ENCODE assay signal across 1 cellular context in genomic region chr22:26636296-26636695, GRCh38.
A peak's percentile ranks its signal among the peaks of the same experiment; 100 is the strongest.
TF ChIP-seq lines count a peak whose summit lies in the region.

No MANE protein-coding gene starts in this region.

TF ChIP-seq in K562, 482 proteins besides CTCF, POLR2A, EP300 and RAD21:
- TF ChIP-seq GATAD2A (IDR thresholded peaks at IDR 0.05) (no peak), FOXA3 (CRISPR knock-in tag; conservative IDR thresholded peaks at IDR 0.05 in 1 of 2, IDR thresholded peaks at IDR 0.05 in 1 of 2) (no peak), MLX (CRISPR knock-in tag; conservative IDR thresholded peaks at IDR 0.05) (no peak), ZNF239 (CRISPR knock-in tag; IDR thresholded peaks at IDR 0.05) (peak; percentile 95), HNRNPLL (IDR thresholded peaks at IDR 0.05; ENCODE audit: low read depth, low read length, poor library complexity, severe bottlenecking) (no peak), SMC3 (conservative IDR thresholded peaks at IDR 0.05; ENCODE audit: insufficient read depth, low read depth, low read length) (no peak), RBM25 (IDR thresholded peaks at IDR 0.05; ENCODE audit: low read depth, low read length, severe bottlenecking) (peak; percentile 31), SIX5 (IDR thresholded peaks at IDR 0.05; ENCODE audit: borderline replicate concordance in 1 of 2, insufficient read depth in 1 of 2, low read depth in 1 of 2, low read length in 2 of 2) (no peak), ZNF384 (IDR thresholded peaks at IDR 0.05; ENCODE audit: low read depth, low read length) (no peak)
